Comparison of ENCODE assay signal across 9 cellular contexts in genomic region chr15:41492597-41493204, GRCh38. TPM values are rescaled to one million over a fixed set of nuclear protein-coding genes. Genes with fewer than 3 reads are reported as not detected.
A peak's percentile ranks its signal among the peaks of the same experiment; 100 is the strongest.
DNase-seq lines count a peak whose midpoint lies in the region; ATAC-seq, FAIRE-seq and TF ChIP-seq lines count a peak whose summit lies in the region.
"Had no signal": no experiment of that assay in that cellular context is flagged by ENCODE, and none has a peak within 500 bp of the region (broad histone marks: within the 10 kb centered on the region; RNA-seq: fewer than 3 reads in every experiment).

No MANE protein-coding gene starts in this region.

- POLR2A ChIA-PET in AG04450 (lab: Yijun Ruan, JAX), result interaction anchor here (0.6 to 1.5 kb wide), 3 partner anchors 9 to 51 kb away, joined by 3 to 7 read pairs (median 3); partner anchors contain the start of gene RPAP1

- H3K4me1 Mint-ChIP-seq in HFFc6 (ENCODE audit: low read depth), result peaks cover 35% of the 10 kb centered on the region

- H3K36me3 ChIP-seq in body of pancreas (replicated peaks in 1 of 2; ENCODE audit: insufficient read depth in 1 of 2, low read depth in 2 of 2) (no peaks in the 10 kb centered on the region), muscle layer of colon (ENCODE audit: insufficient read depth, low read length) (no peaks in the 10 kb centered on the region)

- TF ChIP-seq POLR2A in body of pancreas (IDR thresholded peaks at IDR 0.05), result no peak

- H3K4me1 ChIP-seq in body of pancreas (peaks cover 39% of the 10 kb centered on the region), muscle layer of colon (ENCODE audit: insufficient read depth, low read length) (peaks cover 12% of the 10 kb centered on the region)

- DNase-seq in AG04450 (ENCODE audit: low read depth, low spot score) (no peak), HFFc6 (no peak), body of pancreas (no peak), KBM-7 (no peak), left colon (no peak), HTR-8/SVneo (ENCODE audit: insufficient read length, low spot score) (no peak)

- H3K27me3 ChIP-seq in AG04450 (ENCODE audit: control insufficient read depth, insufficient read depth, low read length) (peaks cover 20% of the 10 kb centered on the region), body of pancreas (no peaks in the 10 kb centered on the region), muscle layer of colon (ENCODE audit: control insufficient read depth in 1 of 2, insufficient read depth in 2 of 2, low read length in 2 of 2) (peaks cover 6 to 62% of the 10 kb centered on the region in 2 donors)

- peaks cover 13% of the 10 kb centered on the region for H3K27me3 Mint-ChIP-seq in HFFc6 (ENCODE audit: insufficient read depth)

- FAIRE-seq in HTR-8/SVneo (lab: Jason Lieb, UNC), result no peak
- FAIRE-seq: endometrium had no signal

- intact Hi-C loops in body of pancreas (cut with DNase I), result no loop called here
- intact Hi-C loops in left colon (cut with DNase I, micrococcal nuclease), result no loop called here

- ATAC-seq in body of pancreas, result no peak
- ATAC-seq in GM21786 (IDR thresholded peaks at IDR 0.05; ENCODE audit: unreplicated experiment), result no peak
- no peak for ATAC-seq in left colon

- H3K9me3 Mint-ChIP-seq in HFFc6, result no peaks in the 10 kb centered on the region

- H3K4me3 ChIP-seq in AG04450 (ENCODE audit: low read depth, low read length) (peak overlapping the region; percentile 59), body of pancreas (peak overlapping the region in 1 of 2 donors; percentile 29), muscle layer of colon (ENCODE audit: low read depth in 1 of 2, low read length in 2 of 2) (peak overlapping the region; percentile 44 to 75)

- H3K9me3 ChIP-seq in AG04450 (ENCODE audit: control insufficient read depth, insufficient read depth, low read length) (no peaks in the 10 kb centered on the region; the same call in 1 of the 2 replicates), body of pancreas (no peaks in the 10 kb centered on the region), muscle layer of colon (ENCODE audit: low read length) (no peaks in the 10 kb centered on the region)

- peak overlapping the region; percentile 81 for H3K27ac ChIP-seq in AG04450 (ENCODE audit: low read depth, low read length)
- H3K27ac ChIP-seq in body of pancreas, result peak overlapping the region in 3 of 4 donors; percentile 39 to 60 (median 49)
- H3K27ac ChIP-seq in muscle layer of colon (ENCODE audit: low read depth, low read length), result peak overlapping the region; percentile 26

- peak overlapping the region; percentile 9 for H3K9ac ChIP-seq in muscle layer of colon (ENCODE audit: low read length)

- WGBS in body of pancreas, 2 donors, result 6 to 12% methylated on average over 10 to 15 of the region's 15 CpGs

- TF ChIP-seq CTCF in AG04450 (IDR thresholded peaks at IDR 0.05; ENCODE audit: low read depth, low read length), result no peak
- TF ChIP-seq CTCF in HFFc6 (IDR thresholded peaks at IDR 0.05), result no peak
- TF ChIP-seq CTCF in body of pancreas (IDR thresholded peaks at IDR 0.05), result no peak

- peak overlapping the region; percentile 83 for H3K4me3 Mint-ChIP-seq in HFFc6

- in situ Hi-C loops in KBM-7 (cut with MboI; ENCODE audit: low pct_unique_long_range_greater_than_20kb, low sequenced_read_pairs), result no loop called here

- CTCF ChIA-PET in AG04450 (lab: Charles Lee), result no interaction called here

- peak overlapping the region; percentile 76 for H3K27ac Mint-ChIP-seq in HFFc6

- H3K36me3 Mint-ChIP-seq in HFFc6 (ENCODE audit: low read depth), result peaks cover 5% of the 10 kb centered on the region

RNA-seq across cellular contexts. Expression of gene ITPKA, which starts 1.0 kb away (rescaled TPM):
- polyA plus RNA-seq in AG04450 (2011; rRNA removed), result 0.92 and 1.5 TPM in 2 replicates
- polyA minus RNA-seq in AG04450 (2011; rRNA and poly(A)+ RNA removed), result 0.83 and 1.1 TPM in 2 replicates
- 1 to 10 TPM; 1.2 to 2.4 (median 2.3) TPM for total RNA-seq in HFFc6 (2021; fragmentation: NEBNext Ultra II Directional; extraction: Animal tissue kit (Norgen Biotek cat#: 25700))
- total RNA-seq in body of pancreas, result under 1 TPM; 0.33 to 0.52 TPM
- 10 to 100 TPM; 46.4 to 50.9 TPM for total RNA-seq in left colon

RNA-seq across cellular contexts. Expression of gene LTK, which starts 20.9 kb away (rescaled TPM):
- 0.09 and 0.20 TPM in 2 replicates for polyA plus RNA-seq in AG04450 (2011; rRNA removed)
- 0.18 and 0.22 TPM in 2 replicates for polyA minus RNA-seq in AG04450 (2011; rRNA and poly(A)+ RNA removed)
- 1 to 10 TPM in 4 of 6 experiments, under 1 TPM in 2; 0.19 to 1.8 (median 1.2) TPM for total RNA-seq in HFFc6 (2021; fragmentation: NEBNext Ultra II Directional; extraction: Animal tissue kit (Norgen Biotek cat#: 25700))
- not detected for total RNA-seq in body of pancreas
- total RNA-seq in left colon, result 10 to 100 TPM; 12.0 to 18.7 TPM

RNA-seq across cellular contexts. Expression of gene RPAP1, which starts 51.4 kb away (rescaled TPM):
- 9.5 and 12.9 TPM in 2 replicates for polyA plus RNA-seq in AG04450 (2011; rRNA removed)
- 17.9 and 19.7 TPM in 2 replicates for polyA minus RNA-seq in AG04450 (2011; rRNA and poly(A)+ RNA removed)
- 10 to 100 TPM; 27.3 to 39.4 (median 32.2) TPM for total RNA-seq in HFFc6 (2021; fragmentation: NEBNext Ultra II Directional; extraction: Animal tissue kit (Norgen Biotek cat#: 25700))
- total RNA-seq in body of pancreas (10 to 100 TPM; 23.1 to 43.5 TPM), left colon (10 to 100 TPM; 20.5 to 26.1 TPM)

Comparison
In these comparisons a context has a peak if more than half of its experiments do, and no peak if none do; other contexts are left out.
1. H3K27ac ChIP-seq: peak in every context shown above with its lines; median percentile 81 in AG04450; 49 in body of pancreas; 26 in muscle layer of colon.
2. RNA of gene ITPKA, which starts 1.0 kb away (total RNA-seq): 46.4 to 50.9 TPM in left colon; 1.2 to 2.4 TPM in HFFc6 and 0.33 to 0.52 TPM in body of pancreas; every median in the first group is over 10 times any median in the second.
3. RNA of gene LTK, which starts 20.9 kb away (total RNA-seq): 12.0 to 18.7 TPM in left colon; 0.19 to 1.8 TPM in HFFc6 and not detected in body of pancreas; every median in the first group is over 4 times any median in the second.